In the genomic region with DNA sequence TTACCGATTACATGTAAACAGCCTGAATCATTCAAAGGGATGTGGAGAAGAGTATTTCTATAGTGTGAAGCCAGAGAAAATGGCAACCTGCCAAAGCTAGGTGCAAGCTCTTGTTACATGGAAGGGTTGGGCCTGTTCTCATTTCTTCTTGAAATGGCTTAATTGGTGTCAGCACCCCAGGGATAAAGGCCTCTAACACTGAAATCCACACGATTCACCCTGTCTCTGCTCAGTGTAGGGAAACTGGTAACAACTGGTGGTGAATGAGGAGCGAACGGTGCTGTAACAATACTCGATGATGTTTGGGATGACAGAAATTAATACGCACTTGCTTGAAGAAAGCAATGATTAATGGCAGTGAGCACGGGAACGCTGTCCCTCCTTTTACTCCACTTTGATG, we compare ENCODE assay signal across 11 cellular contexts. TPM values are rescaled to one million over a fixed set of nuclear protein-coding genes. Genes with fewer than 3 reads are reported as not detected.
DNase-seq lines count a peak whose midpoint lies in the region; ATAC-seq and TF ChIP-seq lines count a peak whose summit lies in the region.
"Had no signal": no experiment of that assay in that cellular context is flagged by ENCODE, and none has a peak within 500 bp of the region (broad histone marks: within the 10 kb centered on the region; RNA-seq: fewer than 3 reads in every experiment).

No MANE protein-coding gene starts in this region.

- no peak overlapping the region for H3K56ac ChIP-seq in H9 (ENCODE audit: insufficient read length, low read depth, low read length)

- no peak overlapping the region for H3K9ac ChIP-seq in H9 (ENCODE audit: extremely low read depth, insufficient read length, low read length)

- H2BK12ac ChIP-seq in H9 (ENCODE audit: insufficient read length, low read depth, low read length), result no peak overlapping the region

- ATAC-seq in WTC11 (peak; percentile 58), T-cell (replicated peaks in 1 of 4) (no peak), HG03442 (IDR thresholded peaks at IDR 0.05; ENCODE audit: unreplicated experiment) (no peak), HG02759 (IDR thresholded peaks at IDR 0.05; ENCODE audit: unreplicated experiment) (no peak)

- H3K27ac ChIP-seq in H9 (ENCODE audit: insufficient read length, low read depth, low read length), result no peak overlapping the region
- H3K27ac ChIP-seq: tibial nerve had no signal

- no peak overlapping the region for H3K23ac ChIP-seq in H9 (ENCODE audit: insufficient read length, low read depth, low read length)

- H3K79me2 ChIP-seq in H9 (ENCODE audit: insufficient read depth, low read length), result peaks cover 2% of the 10 kb centered on the region; the same call in 1 of the 2 replicates

- peak overlapping the region; percentile 74 to 85 (median 84); a peak in 6 of 7 replicates for H3K27ac Mint-ChIP-seq in H9
- H3K27ac Mint-ChIP-seq in WTC11, result peak overlapping the region; percentile 91
- peak overlapping the region; percentile 78 for H3K27ac Mint-ChIP-seq in mesothelial cell of epicardium
- no peak overlapping the region for H3K27ac Mint-ChIP-seq in T-cell

- H2AK5ac ChIP-seq in H9 (ENCODE audit: insufficient read length, low read length), result no peak overlapping the region

- H3K27me3 ChIP-seq in H9 (ENCODE audit: insufficient read depth, low read length), result no peaks in the 10 kb centered on the region
- H3K27me3 ChIP-seq: tibial nerve had no signal

- H2BK15ac ChIP-seq in H9 (ENCODE audit: low read depth, low read length), result no peak overlapping the region

- DNase-seq in H9 (no peak), NCI-H2107 (lab: John Stamatoyannopoulos, UW) (peak; percentile 96), WTC11 (ENCODE audit: low spot score) (no peak), mesothelial cell of epicardium (ENCODE audit: low spot score in 2 of 2, unreplicated experiment in 2 of 2) (no peak), T-cell (no peak), cerebellum (ENCODE audit: low spot score) (no peak)
- DNase-seq: aorta, kidney had no signal

- no peak overlapping the region for H4K5ac ChIP-seq in H9 (ENCODE audit: insufficient read length, low read depth, low read length)

- H3K79me1 ChIP-seq in H9 (ENCODE audit: insufficient read depth, low read depth, low read length, poor library complexity, severe bottlenecking), result no peaks in the 10 kb centered on the region

- H3K18ac ChIP-seq in H9 (ENCODE audit: insufficient read length, low read depth, low read length), result peak overlapping the region; percentile 24

- no peak overlapping the region for H2AFZ ChIP-seq in H9 (ENCODE audit: low read length)

- no CpG with 5 or more reads among the region's 8 CpGs for WGBS in H9 (ENCODE audit: extremely low coverage, insufficient read length, low lambda C conversion rate)

- H3K36me3 Mint-ChIP-seq in H9 (ENCODE audit: insufficient read depth in 1 of 3, low read depth in 3 of 3) (no peaks in the 10 kb centered on the region), WTC11 (no peaks in the 10 kb centered on the region), mesothelial cell of epicardium (no peaks in the 10 kb centered on the region), T-cell (no peaks in the 10 kb centered on the region)

- no peak overlapping the region for H2BK120ac ChIP-seq in H9 (ENCODE audit: low read depth, low read length, poor library complexity, severe bottlenecking)

- H2BK5ac ChIP-seq in H9 (ENCODE audit: insufficient read length, low read length), result no peak overlapping the region

- no peak overlapping the region for H2BK20ac ChIP-seq in H9 (ENCODE audit: low read depth, low read length, poor library complexity, severe bottlenecking)

- H3K14ac ChIP-seq in H9 (ENCODE audit: insufficient read depth, low read length), result no peak overlapping the region

- H3K23me2 ChIP-seq in H9 (ENCODE audit: insufficient read length, low read depth, low read length, poor library complexity, severe bottlenecking), result peaks cover 2% of the 10 kb centered on the region

- H3T11ph ChIP-seq in H9 (ENCODE audit: low read length), result no peak overlapping the region

- no peaks in the 10 kb centered on the region for H3K9me3 ChIP-seq in H9 (ENCODE audit: control insufficient read depth, low read depth, low read length)
- H3K9me3 ChIP-seq: tibial nerve had no signal

- no peak overlapping the region for H3K4me2 ChIP-seq in H9 (ENCODE audit: insufficient read depth, insufficient read length, low read length)

- H3K4me1 ChIP-seq in H9 (ENCODE audit: insufficient read depth, low read length), result peaks cover 7% of the 10 kb centered on the region; the same call in 1 of the 2 replicates

- H3K4me3 Mint-ChIP-seq in H9, result peak overlapping the region in 1 of 2 experiments; percentile 30; a peak in 2 of 5 replicates
- peak overlapping the region; percentile 28 for H3K4me3 Mint-ChIP-seq in WTC11
- peak overlapping the region; percentile 11 for H3K4me3 Mint-ChIP-seq in mesothelial cell of epicardium
- H3K4me3 Mint-ChIP-seq in T-cell, result no peak overlapping the region

- peaks cover 62 to 71% of the 10 kb centered on the region in 2 experiments for H3K4me1 Mint-ChIP-seq in H9
- H3K4me1 Mint-ChIP-seq in WTC11, result peaks cover 67% of the 10 kb centered on the region
- H3K4me1 Mint-ChIP-seq in mesothelial cell of epicardium, result peaks cover 45% of the 10 kb centered on the region
- H3K4me1 Mint-ChIP-seq in T-cell, result peaks cover 19 to 25% (median 21%) of the 10 kb centered on the region in 3 donors

- no peak overlapping the region for H4K8ac ChIP-seq in H9 (replicated peaks; ENCODE audit: insufficient read length, low read depth, low read length)

- POLR2A ChIA-PET in WTC11 (lab: Charles Lee) (no interaction called here), T-cell (lab: Charles Lee) (interaction anchor here in 1 of 2 donors (0.8 kb wide), 1 partner anchor 13 kb away, joined by 3 read pairs; no protein-coding TSS in a partner anchor)

- no peaks in the 10 kb centered on the region for H3K27me3 Mint-ChIP-seq in H9 (ENCODE audit: low read depth)
- H3K27me3 Mint-ChIP-seq in WTC11 (ENCODE audit: low read depth), result no peaks in the 10 kb centered on the region
- H3K27me3 Mint-ChIP-seq in mesothelial cell of epicardium (ENCODE audit: low read depth), result no peaks in the 10 kb centered on the region
- peaks cover 0 to 2% of the 10 kb centered on the region in 2 donors for H3K27me3 Mint-ChIP-seq in T-cell

- H4K91ac ChIP-seq in H9 (ENCODE audit: insufficient read length, low read depth, low read length), result no peak overlapping the region

- H3K9me3 Mint-ChIP-seq in H9 (no peaks in the 10 kb centered on the region), WTC11 (no peaks in the 10 kb centered on the region), mesothelial cell of epicardium (peaks cover under 1% of the 10 kb centered on the region), T-cell (no peaks in the 10 kb centered on the region)

- no peak for TF ChIP-seq CTCF in H9 (conservative IDR thresholded peaks at IDR 0.05)
- no peak for TF ChIP-seq CTCF in WTC11 (IDR thresholded peaks at IDR 0.05)
- no peak for TF ChIP-seq CTCF in mesothelial cell of epicardium (IDR thresholded peaks at IDR 0.05; ENCODE audit: unreplicated experiment)

- CTCF ChIA-PET in WTC11 (lab: Charles Lee) (no interaction called here), T-cell (lab: Charles Lee) (no interaction called here)

- H4K20me1 ChIP-seq in H9 (ENCODE audit: control insufficient read depth, insufficient read depth, insufficient read length), result no peaks in the 10 kb centered on the region

- no peak overlapping the region for H3K4ac ChIP-seq in H9 (ENCODE audit: low read depth, low read length)

TF ChIP-seq in WTC11, 78 proteins besides CTCF, POLR2A, EP300 and RAD21 (continues in another document):
- TF ChIP-seq ZNF219 (CRISPR knock-in tag; IDR thresholded peaks at IDR 0.05; ENCODE audit: borderline replicate concordance) (no peak), HMGXB4 (CRISPR knock-in tag; IDR thresholded peaks at IDR 0.05) (no peak), MAX (CRISPR knock-in tag; IDR thresholded peaks at IDR 0.05) (no peak), FOXJ3 (CRISPR knock-in tag; IDR thresholded peaks at IDR 0.05; ENCODE audit: borderline replicate concordance) (no peak), NFYB (CRISPR knock-in tag; conservative IDR thresholded peaks at IDR 0.05; ENCODE audit: low read depth) (no peak)

RNA-seq across cellular contexts. Expression of gene PBX3, which starts 16.2 kb away (rescaled TPM):
- total RNA-seq in H9 (2021) (44.6 and 46.0 TPM in 2 replicates), WTC11 (2021) (48.5 to 58.3 TPM (median 53.3 TPM) in 3 replicates), mesothelial cell of epicardium (60.0 to 74.2 TPM (median 67.0 TPM) in 3 replicates), T-cell (10 to 100 TPM; 12.3 to 30.6 (median 19.0) TPM), cerebellum (123 TPM)

RNA-seq across cellular contexts. Expression of gene MAPKAP1, which starts 56.4 kb away (rescaled TPM):
- total RNA-seq in H9 (2021), result 86.4 and 97.0 TPM in 2 replicates
- total RNA-seq in WTC11 (2021), result 102 to 115 TPM (median 111 TPM) in 3 replicates
- total RNA-seq in mesothelial cell of epicardium, result 62.9 to 68.2 TPM (median 62.9 TPM) in 3 replicates
- total RNA-seq in T-cell, result 10 to 100 TPM; 50.2 to 60.3 (median 55.6) TPM
- 43.3 TPM for total RNA-seq in cerebellum

Comparison
In these comparisons a context has a peak if more than half of its experiments do, and no peak if none do; other contexts are left out.
1. H3K27ac Mint-ChIP-seq: peak in H9 (3 of 3), WTC11 (single experiment) and mesothelial cell of epicardium (single experiment); none in T-cell (0 of 2).
2. H3K4me3 Mint-ChIP-seq: peak in WTC11 (single experiment) and mesothelial cell of epicardium (single experiment); none in T-cell (0 of 3).